In genomic region chr6:73309784-73310502, GRCh38 we compare ENCODE assay signal across 8 cellular contexts.
DNase-seq lines count a peak whose midpoint lies in the region; ATAC-seq and TF ChIP-seq lines count a peak whose summit lies in the region.

No MANE protein-coding gene starts in this region.

- DNase-seq in CMK (ENCODE audit: low read depth) (peak; percentile 15), NOMO-1 treated with dmso at 0.1 percent for 144 hours (lab: John Stamatoyannopoulos, UW; ENCODE audit: unreplicated experiment) (peak; percentile 63), fibroblast of peridontal ligament (ENCODE audit: extremely low read depth) (peak; percentile 48), nephron progenitor cell (peak; percentile 63)
- peak; percentile 77 to 83 for DNase-seq in activated T-cell treated with anti-CD3 and anti-CD28 coated beads, Interleukin-2, amount 50 U/mL, for 48 hours

- H3K27me3 ChIP-seq in subcutaneous abdominal adipose tissue (ENCODE audit: control insufficient read depth in 5 of 5, insufficient read depth in 4 of 5, low read length in 5 of 5) = peaks cover under 1 to 16% (median 12%) of the 10 kb centered on the region in 5 donors

- peak overlapping the region; percentile 62 to 79 (median 72) for H3K4me3 ChIP-seq in subcutaneous abdominal adipose tissue (ENCODE audit: low read depth in 1 of 5, low read length in 5 of 5)

- peak; percentile 98 for ATAC-seq in GM19328 (IDR thresholded peaks at IDR 0.05; ENCODE audit: unreplicated experiment)
- peak; percentile 96 for ATAC-seq in HG03442 (IDR thresholded peaks at IDR 0.05; ENCODE audit: unreplicated experiment)

- peaks cover 35% of the 10 kb centered on the region for H3K4me1 Mint-ChIP-seq in nephron progenitor cell

- peaks cover 0 to 20% (median 16%) of the 10 kb centered on the region in 5 donors for H3K4me1 ChIP-seq in subcutaneous abdominal adipose tissue (ENCODE audit: control insufficient read depth in 5 of 5, insufficient read depth in 5 of 5, low read length in 5 of 5)

- peak overlapping the region; percentile 96 for H3K4me3 Mint-ChIP-seq in nephron progenitor cell

- peak; percentile 35 for TF ChIP-seq CTCF in nephron progenitor cell (IDR thresholded peaks at IDR 0.05)

- peaks cover 52% of the 10 kb centered on the region for H3K9me3 Mint-ChIP-seq in nephron progenitor cell

- H3K27ac Mint-ChIP-seq in nephron progenitor cell = peak overlapping the region; percentile 94

- peak overlapping the region in 3 of 5 donors; percentile 54 to 68 (median 63) for H3K9ac ChIP-seq in subcutaneous abdominal adipose tissue (ENCODE audit: low read length in 5 of 5)

- H3K36me3 ChIP-seq in subcutaneous abdominal adipose tissue (ENCODE audit: control insufficient read depth in 5 of 5, insufficient read depth in 5 of 5, low read length in 5 of 5) = no peaks in the 10 kb centered on the region

- H3K36me3 Mint-ChIP-seq in nephron progenitor cell (ENCODE audit: low read depth) = peaks cover 46% of the 10 kb centered on the region

- peaks cover 6% of the 10 kb centered on the region for H3K27me3 Mint-ChIP-seq in nephron progenitor cell (ENCODE audit: low read depth, poor library complexity)

- no peak overlapping the region for H3K27ac ChIP-seq in subcutaneous abdominal adipose tissue (ENCODE audit: low read depth, low read length)

- H3K9me3 ChIP-seq in subcutaneous abdominal adipose tissue (ENCODE audit: control insufficient read depth in 5 of 5, low read length in 5 of 5) = no peaks in the 10 kb centered on the region

Comparison
In these comparisons a context has a peak if more than half of its experiments do, and no peak if none do; other contexts are left out.
1. DNase-seq: peak in every context shown above with its lines; median percentile 80 in activated T-cell treated with anti-CD3 and anti-CD28 coated beads, Interleukin-2, amount 50 U/mL, for 48 hours; 63 in NOMO-1 treated with dmso at 0.1 percent for 144 hours; 63 in nephron progenitor cell; 48 in fibroblast of peridontal ligament; 15 in CMK.